ENCODE assay signal across 1 cellular context in genomic region chr4:83618991-83619390, GRCh38.
A peak's percentile ranks its signal among the peaks of the same experiment; 100 is the strongest.
TF ChIP-seq lines count a peak whose summit lies in the region.

No MANE protein-coding gene starts in this region.

TF ChIP-seq in K562, 482 proteins besides CTCF, POLR2A, EP300 and RAD21 (continued from another document and continues in another):
- TF ChIP-seq MNT (conservative IDR thresholded peaks at IDR 0.05) (0 out of 4 replicates have a peak, but pooled peaks of 1 of the 2 experiments have one; percentile 25), THRA (IDR thresholded peaks at IDR 0.05) (no peak), SOX6 (IDR thresholded peaks at IDR 0.05) (peak; percentile 72), EWSR1 (IDR thresholded peaks at IDR 0.05; ENCODE audit: borderline replicate concordance, low read depth, partially characterized antibody) (no peak), ZFP30 (CRISPR knock-in tag; IDR thresholded peaks at IDR 0.05; ENCODE audit: borderline replicate concordance) (no peak), THRB (CRISPR knock-in tag; conservative IDR thresholded peaks at IDR 0.05) (no peak), ARHGAP35 (IDR thresholded peaks at IDR 0.05; ENCODE audit: partially characterized antibody) (no peak), CHD7 (IDR thresholded peaks at IDR 0.05; ENCODE audit: low read depth, low read length) (no peak), ERF (CRISPR knock-in tag; IDR thresholded peaks at IDR 0.05) (no peak), ZNF318 (IDR thresholded peaks at IDR 0.05; ENCODE audit: borderline replicate concordance in 1 of 2, low read depth in 1 of 2) (no peak), ARID3B (CRISPR knock-in tag; IDR thresholded peaks at IDR 0.05; ENCODE audit: borderline replicate concordance) (no peak), ZNF239 (CRISPR knock-in tag; IDR thresholded peaks at IDR 0.05) (no peak), ZNF347 (CRISPR knock-in tag; IDR thresholded peaks at IDR 0.05; ENCODE audit: low read depth) (no peak), PREB (CRISPR knock-in tag; IDR thresholded peaks at IDR 0.05) (no peak), MAFK (IDR thresholded peaks at IDR 0.05; ENCODE audit: low read length) (no peak), SAP30 (IDR thresholded peaks at IDR 0.05; ENCODE audit: borderline replicate concordance, insufficient read depth, low read depth, low read length, poor library complexity, severe bottlenecking) (no peak), ZNF140 (CRISPR knock-in tag; IDR thresholded peaks at IDR 0.05) (no peak), ZNF165 (CRISPR knock-in tag; IDR thresholded peaks at IDR 0.05; ENCODE audit: borderline replicate concordance) (no peak)
